8 cellular contexts compared by ENCODE assay signal in the genomic region with DNA sequence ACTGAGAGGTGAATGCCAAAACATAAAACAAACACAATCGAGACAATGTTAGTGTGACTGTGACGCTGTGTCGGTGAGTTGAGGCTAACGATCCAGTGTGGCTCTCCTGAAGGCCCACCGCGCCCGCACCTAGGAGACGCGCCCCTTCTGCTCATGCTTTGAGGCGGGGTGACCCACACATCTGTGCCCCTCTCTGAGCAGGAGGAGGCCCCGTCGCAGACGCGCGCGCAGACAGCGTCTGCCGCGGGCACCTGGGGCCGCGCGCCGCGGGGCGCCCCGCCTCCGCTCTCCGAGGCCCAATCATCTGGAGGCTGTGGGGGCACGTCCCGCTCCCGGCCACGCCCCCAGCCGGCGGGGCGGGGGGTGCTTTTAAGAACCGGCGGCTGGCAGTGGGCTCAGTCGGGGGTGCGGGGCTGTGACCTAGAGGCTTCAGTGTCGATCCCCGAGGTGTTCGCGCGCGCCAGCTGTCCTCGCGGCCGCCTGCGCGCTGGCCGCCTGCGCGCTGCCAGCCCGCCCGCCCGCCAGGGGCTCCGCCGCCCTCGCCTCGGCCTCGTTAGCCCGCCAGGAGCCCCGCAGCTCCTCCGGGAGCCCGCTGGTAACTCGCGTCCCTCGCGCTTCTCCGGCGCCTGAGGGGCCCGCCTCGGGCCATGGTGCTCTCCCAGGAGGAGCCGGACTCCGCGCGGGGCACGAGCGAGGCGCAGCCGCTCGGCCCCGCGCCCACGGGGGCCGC. TPM values are rescaled to one million over a fixed set of nuclear protein-coding genes. Genes with fewer than 3 reads are reported as not detected.
DNase-seq lines count a peak whose midpoint lies in the region; ATAC-seq and TF ChIP-seq lines count a peak whose summit lies in the region.

A gene with protein sequence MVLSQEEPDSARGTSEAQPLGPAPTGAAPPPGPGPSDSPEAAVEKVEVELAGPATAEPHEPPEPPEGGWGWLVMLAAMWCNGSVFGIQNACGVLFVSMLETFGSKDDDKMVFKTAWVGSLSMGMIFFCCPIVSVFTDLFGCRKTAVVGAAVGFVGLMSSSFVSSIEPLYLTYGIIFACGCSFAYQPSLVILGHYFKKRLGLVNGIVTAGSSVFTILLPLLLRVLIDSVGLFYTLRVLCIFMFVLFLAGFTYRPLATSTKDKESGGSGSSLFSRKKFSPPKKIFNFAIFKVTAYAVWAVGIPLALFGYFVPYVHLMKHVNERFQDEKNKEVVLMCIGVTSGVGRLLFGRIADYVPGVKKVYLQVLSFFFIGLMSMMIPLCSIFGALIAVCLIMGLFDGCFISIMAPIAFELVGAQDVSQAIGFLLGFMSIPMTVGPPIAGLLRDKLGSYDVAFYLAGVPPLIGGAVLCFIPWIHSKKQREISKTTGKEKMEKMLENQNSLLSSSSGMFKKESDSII (plus strand): TSS at position 398 of the 730 bp plus-strand sequence. CDS start 250 bp downstream, at position 648.

- H3K36me3 Mint-ChIP-seq in natural killer cell: no peaks in the 10 kb centered on the region

- no peaks in the 10 kb centered on the region for H3K9me3 ChIP-seq in NT2/D1 (ENCODE audit: insufficient read depth, low read length)

- no peaks in the 10 kb centered on the region for H3K4me1 ChIP-seq in NT2/D1 (ENCODE audit: insufficient read depth, insufficient read length)

- no peaks in the 10 kb centered on the region for H3K36me3 ChIP-seq in NT2/D1 (ENCODE audit: insufficient read depth, insufficient read length, low read length)

- peaks cover 31% of the 10 kb centered on the region for H3K27me3 ChIP-seq in NT2/D1 (ENCODE audit: insufficient read depth, insufficient read length)

- H3K9me3 Mint-ChIP-seq in natural killer cell: no peaks in the 10 kb centered on the region

- DNase-seq in COLO668 (lab: John Stamatoyannopoulos, UW; ENCODE audit: unreplicated experiment) (peak; percentile 82), NT2/D1 (ENCODE audit: low read depth, low spot score) (peak; percentile 49), activated T-cell treated with anti-CD3 and anti-CD28 coated beads for 24 hours (ENCODE audit: low read depth) (peak; percentile 73), natural killer cell (peak; percentile 29)
- DNase-seq in stimulated activated naive CD4-positive, alpha-beta T cell treated with Interleukin-2 at 50 U/mL for 16 hours (lab: John Stamatoyannopoulos, UW): peak; percentile 62

- ATAC-seq in GM19452 (IDR thresholded peaks at IDR 0.05; ENCODE audit: unreplicated experiment) (peak; percentile 86), HG03571 (IDR thresholded peaks at IDR 0.05; ENCODE audit: unreplicated experiment) (peak; percentile 86), esophagus mucosa (peak; percentile 59), natural killer cell (peak; percentile 65 to 83 (median 81))

- peaks cover 40 to 52% of the 10 kb centered on the region in 2 donors for H3K27me3 Mint-ChIP-seq in natural killer cell (ENCODE audit: low read depth in 2 of 2)

- TF ChIP-seq CTCF in natural killer cell (IDR thresholded peaks at IDR 0.05): no peak

- H3K9ac ChIP-seq in NT2/D1 (ENCODE audit: insufficient read length, low read depth): peak within 1 kb of the TSS; percentile 64

- peak within 1 kb of the TSS; percentile 86 for H3K4me3 Mint-ChIP-seq in natural killer cell

- H3K4me3 ChIP-seq in NT2/D1 (ENCODE audit: insufficient read length, low read depth): peak within 1 kb of the TSS; percentile 74

- intact Hi-C loops in natural killer cell (cut with micrococcal nuclease): no loop called here

- no peak within 1 kb of the TSS for H3K27ac Mint-ChIP-seq in natural killer cell

- peaks cover 13 to 14% of the 10 kb centered on the region in 2 donors for H3K4me1 Mint-ChIP-seq in natural killer cell

RNA-seq across cellular contexts. Expression of the gene that starts here (rescaled TPM):
- total RNA-seq in esophagus mucosa: 0.24 TPM
- under 1 TPM; 0.05 to 0.53 (median 0.18) TPM for total RNA-seq in natural killer cell

Comparison
In these comparisons a context has a peak if more than half of its experiments do, and no peak if none do; other contexts are left out.
1. Peak in every context shown above with its lines: DNase-seq, ATAC-seq and H3K4me3 ChIP-seq.
2. Peak in ATAC-seq in esophagus mucosa; RNA of the gene not detected or under 1 TPM.
3. Peak in DNase-seq and ATAC-seq in natural killer cell; RNA of the gene not detected or under 1 TPM.
4. DNase-seq: peak in every context shown above with its lines; median percentile 82 in COLO668; 73 in activated T-cell treated with anti-CD3 and anti-CD28 coated beads for 24 hours; 62 in stimulated activated naive CD4-positive, alpha-beta T cell treated with Interleukin-2 at 50 U/mL for 16 hours; 49 in NT2/D1; 29 in natural killer cell.